In the genomic region with DNA sequence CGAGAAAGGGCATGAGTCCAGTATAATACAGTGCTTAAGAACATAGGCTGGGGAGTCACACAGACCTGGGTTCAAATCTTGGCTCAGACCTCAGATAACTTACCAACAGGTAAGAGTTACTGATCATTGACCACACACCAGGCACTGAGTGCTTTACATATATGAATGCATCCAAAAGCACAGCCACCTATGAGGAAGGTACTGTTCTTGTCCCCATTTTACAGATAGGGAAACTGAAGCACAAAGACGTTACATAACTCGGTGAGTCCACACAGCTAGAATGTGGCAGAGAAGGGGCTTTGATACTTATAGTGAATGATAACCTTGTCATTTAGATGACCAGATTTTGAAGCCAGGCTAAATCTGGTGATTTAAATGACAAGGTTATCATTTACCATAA, we compare ENCODE assay signal across 1 cellular context.
TF ChIP-seq lines count a peak whose summit lies in the region.

No MANE protein-coding gene starts in this region.

TF ChIP-seq in K562, 482 proteins besides CTCF, POLR2A, EP300 and RAD21:
- TF ChIP-seq RBM25 (IDR thresholded peaks at IDR 0.05; ENCODE audit: low read depth, low read length, severe bottlenecking) (peak; percentile 63), KDM1A (IDR thresholded peaks at IDR 0.05) (peak; percentile 20 to 31; a peak in 1 of 4 replicates), BCOR (IDR thresholded peaks at IDR 0.05) (peak; percentile 65; the same call in 1 of the 2 replicates)
- TF ChIP-seq, protein P1, sequence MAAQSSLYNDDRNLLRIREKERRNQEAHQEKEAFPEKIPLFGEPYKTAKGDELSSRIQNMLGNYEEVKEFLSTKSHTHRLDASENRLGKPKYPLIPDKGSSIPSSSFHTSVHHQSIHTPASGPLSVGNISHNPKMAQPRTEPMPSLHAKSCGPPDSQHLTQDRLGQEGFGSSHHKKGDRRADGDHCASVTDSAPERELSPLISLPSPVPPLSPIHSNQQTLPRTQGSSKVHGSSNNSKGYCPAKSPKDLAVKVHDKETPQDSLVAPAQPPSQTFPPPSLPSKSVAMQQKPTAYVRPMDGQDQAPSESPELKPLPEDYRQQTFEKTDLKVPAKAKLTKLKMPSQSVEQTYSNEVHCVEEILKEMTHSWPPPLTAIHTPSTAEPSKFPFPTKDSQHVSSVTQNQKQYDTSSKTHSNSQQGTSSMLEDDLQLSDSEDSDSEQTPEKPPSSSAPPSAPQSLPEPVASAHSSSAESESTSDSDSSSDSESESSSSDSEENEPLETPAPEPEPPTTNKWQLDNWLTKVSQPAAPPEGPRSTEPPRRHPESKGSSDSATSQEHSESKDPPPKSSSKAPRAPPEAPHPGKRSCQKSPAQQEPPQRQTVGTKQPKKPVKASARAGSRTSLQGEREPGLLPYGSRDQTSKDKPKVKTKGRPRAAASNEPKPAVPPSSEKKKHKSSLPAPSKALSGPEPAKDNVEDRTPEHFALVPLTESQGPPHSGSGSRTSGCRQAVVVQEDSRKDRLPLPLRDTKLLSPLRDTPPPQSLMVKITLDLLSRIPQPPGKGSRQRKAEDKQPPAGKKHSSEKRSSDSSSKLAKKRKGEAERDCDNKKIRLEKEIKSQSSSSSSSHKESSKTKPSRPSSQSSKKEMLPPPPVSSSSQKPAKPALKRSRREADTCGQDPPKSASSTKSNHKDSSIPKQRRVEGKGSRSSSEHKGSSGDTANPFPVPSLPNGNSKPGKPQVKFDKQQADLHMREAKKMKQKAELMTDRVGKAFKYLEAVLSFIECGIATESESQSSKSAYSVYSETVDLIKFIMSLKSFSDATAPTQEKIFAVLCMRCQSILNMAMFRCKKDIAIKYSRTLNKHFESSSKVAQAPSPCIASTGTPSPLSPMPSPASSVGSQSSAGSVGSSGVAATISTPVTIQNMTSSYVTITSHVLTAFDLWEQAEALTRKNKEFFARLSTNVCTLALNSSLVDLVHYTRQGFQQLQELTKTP (IDR thresholded peaks at IDR 0.05; ENCODE audit: low read depth in 1 of 2, partially characterized antibody in 2 of 2): no peak
- TF ChIP-seq, protein P2, sequence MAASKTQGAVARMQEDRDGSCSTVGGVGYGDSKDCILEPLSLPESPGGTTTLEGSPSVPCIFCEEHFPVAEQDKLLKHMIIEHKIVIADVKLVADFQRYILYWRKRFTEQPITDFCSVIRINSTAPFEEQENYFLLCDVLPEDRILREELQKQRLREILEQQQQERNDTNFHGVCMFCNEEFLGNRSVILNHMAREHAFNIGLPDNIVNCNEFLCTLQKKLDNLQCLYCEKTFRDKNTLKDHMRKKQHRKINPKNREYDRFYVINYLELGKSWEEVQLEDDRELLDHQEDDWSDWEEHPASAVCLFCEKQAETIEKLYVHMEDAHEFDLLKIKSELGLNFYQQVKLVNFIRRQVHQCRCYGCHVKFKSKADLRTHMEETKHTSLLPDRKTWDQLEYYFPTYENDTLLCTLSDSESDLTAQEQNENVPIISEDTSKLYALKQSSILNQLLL (CRISPR knock-in tag; IDR thresholded peaks at IDR 0.05; ENCODE audit: borderline replicate concordance): no peak
